25 cellular contexts compared by ENCODE assay signal in the genomic region with DNA sequence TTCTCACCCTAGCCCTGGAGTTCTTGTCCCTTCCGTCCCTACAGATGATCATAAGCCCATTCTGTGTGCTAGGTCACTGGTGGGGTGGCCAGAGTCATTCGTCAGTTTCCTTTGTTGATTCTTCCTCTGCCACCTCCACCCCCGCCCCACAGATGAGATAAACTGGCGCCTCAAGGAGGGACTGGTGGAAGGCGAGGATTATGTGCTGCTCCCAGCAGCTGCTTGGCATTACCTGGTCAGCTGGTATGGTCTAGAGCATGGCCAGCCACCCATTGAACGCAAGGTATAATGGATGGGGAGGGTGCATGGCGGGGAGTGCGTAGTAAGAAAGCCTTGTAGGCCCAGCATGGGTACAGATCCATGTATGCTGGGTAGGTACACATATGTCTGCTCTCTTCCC.
"Had no signal": no experiment of that assay in that cellular context is flagged by ENCODE, and none has a peak within 500 bp of the region (broad histone marks: within the 10 kb centered on the region; RNA-seq: fewer than 3 reads in every experiment).

No MANE protein-coding gene starts in this region.

- H3K27me3 ChIP-seq: neutrophil, right lobe of liver, testis, upper lobe of right lung, vagina had no signal

- H3K4me3 ChIP-seq: heart left ventricle, left lung, lung, psoas muscle, right lobe of liver, spleen, testis, tibial nerve, upper lobe of right lung, vagina had no signal

- FAIRE-seq: colon, keratinocyte had no signal

- H3K4me3 Mint-ChIP-seq: naive thymus-derived CD8-positive, alpha-beta T cell; stimulated activated naive B cell treated with anti-CD40 and anti-IgM and Interleukin-4, amounts not matched to agents 10 μg/mL and 1 μg/mL and 100 μg/mL, for 72 hours; stimulated activated naive CD8-positive, alpha-beta T cell treated with anti-CD3 and anti-CD28 coated beads, Interleukin-15, amount 100 ng/mL, for 72 hours had no signal

- H3K27ac Mint-ChIP-seq: stimulated activated naive B cell treated with anti-CD40 and anti-IgM and Interleukin-4, amounts not matched to agents 10 μg/mL and 1 μg/mL and 100 μg/mL, for 72 hours; stimulated activated naive CD8-positive, alpha-beta T cell treated with anti-CD3 and anti-CD28 coated beads, Interleukin-15, amount 100 ng/mL, for 72 hours had no signal

- H3K9me3 Mint-ChIP-seq: naive thymus-derived CD8-positive, alpha-beta T cell; stimulated activated naive B cell treated with anti-CD40 and anti-IgM and Interleukin-4, amounts not matched to agents 10 μg/mL and 1 μg/mL and 100 μg/mL, for 72 hours; stimulated activated naive CD8-positive, alpha-beta T cell treated with anti-CD3 and anti-CD28 coated beads, Interleukin-15, amount 100 ng/mL, for 72 hours had no signal

- DNase-seq: dermis blood vessel endothelial cell; effector CD4-positive, alpha-beta T cell; foreskin melanocyte; heart left ventricle; hypothalamus; left lung; mesenchymal stem cell; naive thymus-derived CD8-positive, alpha-beta T cell; psoas muscle; retina; spleen; stimulated activated CD4-positive, alpha-beta T cell treated with anti-CD3 and anti-CD28 coated beads, Interleukin-15, amount 100 ng/mL, for 24 hours; stimulated activated CD4-positive, alpha-beta T cell treated with anti-CD3 and anti-CD28 coated beads, Interleukin-1b, Interleukin-23, amount 100 ng/mL, for 48 hours; stimulated activated CD4-positive, alpha-beta T cell treated with anti-CD3 and anti-CD28 coated beads, Interleukin-4, amount 100 ng/mL, for 24 hours; stimulated activated naive B cell treated with anti-CD40 and anti-IgM and Interleukin-4, amounts not matched to agents 10 μg/mL and 1 μg/mL and 100 μg/mL, for 72 hours; stimulated activated naive CD8-positive, alpha-beta T cell treated with anti-CD3 and anti-CD28 coated beads, Interleukin-15, amount 100 ng/mL, for 72 hours; testis; upper lobe of right lung had no signal

- H3K36me3 ChIP-seq: neutrophil, right lobe of liver had no signal

- H3K27me3 Mint-ChIP-seq: naive thymus-derived CD8-positive, alpha-beta T cell; stimulated activated naive B cell treated with anti-CD40 and anti-IgM and Interleukin-4, amounts not matched to agents 10 μg/mL and 1 μg/mL and 100 μg/mL, for 72 hours; stimulated activated naive CD8-positive, alpha-beta T cell treated with anti-CD3 and anti-CD28 coated beads, Interleukin-15, amount 100 ng/mL, for 72 hours had no signal
